In the genomic region with DNA sequence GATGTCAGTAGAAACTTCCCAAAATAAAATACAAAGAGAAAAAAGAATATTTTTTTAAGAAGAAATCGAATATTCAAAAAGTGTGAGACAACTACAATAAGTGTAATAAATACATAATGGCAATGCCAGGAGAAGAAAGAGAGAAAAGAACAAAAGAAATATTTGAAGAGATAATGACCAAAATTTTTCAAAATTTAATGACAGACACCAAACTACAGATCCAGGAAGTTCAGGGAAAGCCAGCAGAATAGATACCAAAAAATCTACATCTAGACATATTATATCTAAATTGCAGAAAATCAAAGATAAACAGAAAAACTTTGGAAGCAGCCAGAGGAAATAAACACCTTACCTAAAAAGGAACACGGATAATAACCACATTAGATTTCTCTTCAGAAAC, we compare ENCODE assay signal across 30 cellular contexts.
"Had no signal": no experiment of that assay in that cellular context is flagged by ENCODE, and none has a peak within 500 bp of the region (broad histone marks: within the 10 kb centered on the region; RNA-seq: fewer than 3 reads in every experiment).

No MANE protein-coding gene starts in this region.

- H3K27me3 ChIP-seq: neural progenitor cell, ovary, right lobe of liver, sigmoid colon, suprapubic skin, testis, tibial artery, transverse colon, upper lobe of left lung, vagina had no signal

- H3K27ac Mint-ChIP-seq: natural killer cell; nephron; neural progenitor cell; progenitor cell of endocrine pancreas; stimulated activated memory B cell treated with anti-CD40 and anti-IgM and Interleukin-4, amounts not matched to agents 10 μg/mL and 1 μg/mL and 100 μg/mL, for 72 hours; stimulated activated naive CD8-positive, alpha-beta T cell treated with anti-CD3 and anti-CD28 coated beads, Interleukin-15, amount 100 ng/mL, for 72 hours had no signal

- H3K9me3 Mint-ChIP-seq: stimulated activated memory B cell treated with anti-CD40 and anti-IgM and Interleukin-4, amounts not matched to agents 10 μg/mL and 1 μg/mL and 100 μg/mL, for 72 hours had no signal

- H3K9me3 ChIP-seq: ovary, psoas muscle, right lobe of liver, sigmoid colon, suprapubic skin, testis, tibial artery, transverse colon, upper lobe of left lung, vagina had no signal

- H3K27ac ChIP-seq: neural progenitor cell, ovary, parathyroid adenoma, psoas muscle, right lobe of liver, sigmoid colon, suprapubic skin, testis, tibial artery, transverse colon, upper lobe of left lung, vagina had no signal

- H3K4me1 Mint-ChIP-seq: nephron, neural progenitor cell had no signal

- H3K27me3 Mint-ChIP-seq: progenitor cell of endocrine pancreas; stimulated activated memory B cell treated with anti-CD40 and anti-IgM and Interleukin-4, amounts not matched to agents 10 μg/mL and 1 μg/mL and 100 μg/mL, for 72 hours had no signal

- DNase-seq: natural killer cell; occipital lobe; ovary; posterior cingulate gyrus; psoas muscle; right cardiac atrium; right lobe of liver; sigmoid colon; small intestine; stimulated activated CD4-positive, alpha-beta T cell treated with anti-CD3 and anti-CD28 coated beads, Interleukin-15, amount 100 ng/mL, for 24 hours; stimulated activated CD4-positive, alpha-beta T cell treated with anti-CD3 and anti-CD28 coated beads, Interleukin-2, amount 100 ng/mL, for 24 hours; stimulated activated CD4-positive, alpha-beta T cell treated with anti-CD3 and anti-CD28 coated beads, Interleukin-4, amount 100 ng/mL, for 1 hour; stimulated activated CD4-positive, alpha-beta T cell treated with anti-CD3 and anti-CD28 coated beads, Interleukin-4, amount 100 ng/mL, for 4 hours; stimulated activated CD8-positive, alpha-beta memory T cell treated with anti-CD3 and anti-CD28 coated beads, Interleukin-4, amount 100 ng/mL, for 48 hours; stimulated activated naive CD4-positive, alpha-beta T cell; stimulated activated naive CD8-positive, alpha-beta T cell treated with anti-CD3 and anti-CD28 coated beads, Interleukin-15, amount 100 ng/mL, for 72 hours; stimulated activated naive CD8-positive, alpha-beta T cell treated with anti-CD3 and anti-CD28 coated beads, Interleukin-15, Interleukin-2, amounts not matched to agents 100 U/mL and 50 U/mL, for 24 hours; substantia nigra; testis; tibial artery; transverse colon; upper lobe of left lung had no signal

- H3K4me3 Mint-ChIP-seq: natural killer cell; nephron; neural progenitor cell; stimulated activated memory B cell treated with anti-CD40 and anti-IgM and Interleukin-4, amounts not matched to agents 10 μg/mL and 1 μg/mL and 100 μg/mL, for 72 hours; stimulated activated naive CD8-positive, alpha-beta T cell treated with anti-CD3 and anti-CD28 coated beads, Interleukin-15, amount 100 ng/mL, for 72 hours had no signal

- H3K36me3 Mint-ChIP-seq: natural killer cell; neural progenitor cell; stimulated activated memory B cell treated with anti-CD40 and anti-IgM and Interleukin-4, amounts not matched to agents 10 μg/mL and 1 μg/mL and 100 μg/mL, for 72 hours had no signal

- ATAC-seq: natural killer cell; psoas muscle; right cardiac atrium; right lobe of liver; stimulated activated memory B cell treated with anti-CD40 and anti-IgM and Interleukin-4, amounts not matched to agents 10 μg/mL and 1 μg/mL and 100 μg/mL, for 72 hours; stimulated activated naive CD8-positive, alpha-beta T cell treated with anti-CD3 and anti-CD28 coated beads, Interleukin-15, amount 100 ng/mL, for 72 hours; stimulated activated naive CD8-positive, alpha-beta T cell treated with anti-CD3 and anti-CD28 coated beads, Interleukin-15, Interleukin-2, amounts not matched to agents 100 U/mL and 50 U/mL, for 24 hours had no signal

- FAIRE-seq: small intestine, urothelium cell line had no signal
